Comparison of ENCODE assay signal across 1 cellular context in genomic region chr20:46698788-46699187, GRCh38.
A peak's percentile ranks its signal among the peaks of the same experiment; 100 is the strongest.
TF ChIP-seq lines count a peak whose summit lies in the region.

No MANE protein-coding gene starts in this region.

TF ChIP-seq in K562, 482 proteins besides CTCF, POLR2A, EP300 and RAD21 (continued from another document):
- TF ChIP-seq USF1 (CRISPR knock-in tag; IDR thresholded peaks at IDR 0.05) (peak; percentile 57), SMARCA4 (IDR thresholded peaks at IDR 0.05) (no peak), SNIP1 (IDR thresholded peaks at IDR 0.05; ENCODE audit: low read depth) (no peak)
